ENCODE assay signal across 8 cellular contexts in genomic region chr20:45971425-45971674, GRCh38. TPM values are rescaled to one million over a fixed set of nuclear protein-coding genes. Genes with fewer than 3 reads are reported as not detected.
DNase-seq lines count a peak whose midpoint lies in the region; ATAC-seq and TF ChIP-seq lines count a peak whose summit lies in the region.

No MANE protein-coding gene starts in this region.

- H3K27me3 Mint-ChIP-seq in activated T-cell treated with anti-CD3 and anti-CD28 coated beads, Interleukin-2, amount 50 U/mL, for 24 hours: no peaks in the 10 kb centered on the region
- H3K27me3 Mint-ChIP-seq in activated naive CD8-positive, alpha-beta T cell: no peaks in the 10 kb centered on the region

- H3K4me3 Mint-ChIP-seq in activated T-cell treated with anti-CD3 and anti-CD28 coated beads, Interleukin-2, amount 50 U/mL, for 24 hours: peak overlapping the region; percentile 80
- peak overlapping the region; percentile 99 for H3K4me3 Mint-ChIP-seq in activated naive CD8-positive, alpha-beta T cell

- H3K4me1 Mint-ChIP-seq in activated T-cell treated with anti-CD3 and anti-CD28 coated beads, Interleukin-2, amount 50 U/mL, for 24 hours (ENCODE audit: low read depth): peaks cover 19% of the 10 kb centered on the region
- peaks cover 17% of the 10 kb centered on the region for H3K4me1 Mint-ChIP-seq in activated naive CD8-positive, alpha-beta T cell (ENCODE audit: low read depth)

- H3K27ac ChIP-seq in right lobe of liver (peak overlapping the region; percentile 98 to 99 (median 98)), upper lobe of right lung (peak overlapping the region; percentile 100)

- ATAC-seq in HG03196 (IDR thresholded peaks at IDR 0.05; ENCODE audit: unreplicated experiment) (peak; percentile 9), right lobe of liver (no peak), upper lobe of right lung (no peak), HG02678 (IDR thresholded peaks at IDR 0.05; ENCODE audit: unreplicated experiment) (no peak)

- no peaks in the 10 kb centered on the region for H3K9me3 Mint-ChIP-seq in activated T-cell treated with anti-CD3 and anti-CD28 coated beads, Interleukin-2, amount 50 U/mL, for 24 hours
- H3K9me3 Mint-ChIP-seq in activated naive CD8-positive, alpha-beta T cell (ENCODE audit: low read depth): no peaks in the 10 kb centered on the region

- H3K4me1 ChIP-seq in right lobe of liver (peaks cover 0 to 15% (median 3%) of the 10 kb centered on the region in 4 donors), upper lobe of right lung (peaks cover 16% of the 10 kb centered on the region)

- no peaks in the 10 kb centered on the region for H3K9me3 ChIP-seq in right lobe of liver
- H3K9me3 ChIP-seq in upper lobe of right lung: no peaks in the 10 kb centered on the region

- peak overlapping the region; percentile 100 for H3K27ac Mint-ChIP-seq in activated T-cell treated with anti-CD3 and anti-CD28 coated beads, Interleukin-2, amount 50 U/mL, for 24 hours
- peak overlapping the region; percentile 99 for H3K27ac Mint-ChIP-seq in activated naive CD8-positive, alpha-beta T cell

- TF ChIP-seq CTCF in right lobe of liver (IDR thresholded peaks at IDR 0.05): no peak
- no peak for TF ChIP-seq CTCF in upper lobe of right lung (IDR thresholded peaks at IDR 0.05)

- peak overlapping the region; percentile 78 to 97 (median 81) for H3K4me3 ChIP-seq in right lobe of liver
- peak overlapping the region; percentile 99 for H3K4me3 ChIP-seq in upper lobe of right lung

- TF ChIP-seq POLR2A in right lobe of liver (IDR thresholded peaks at IDR 0.05): no peak

- H3K27me3 ChIP-seq in right lobe of liver (no peaks in the 10 kb centered on the region), upper lobe of right lung (no peaks in the 10 kb centered on the region)

- WGBS in right lobe of liver (ENCODE audit: insufficient coverage, low coverage, low lambda C conversion rate, missing lambda C conversion rate): no CpG with 5 or more reads among the region's 14 CpGs

- intact Hi-C loops in right lobe of liver (cut with DNase I): no loop called here
- intact Hi-C loops in upper lobe of right lung (cut with DNase I): no loop called here

- DNase-seq in activated T-cell treated with anti-CD3 and anti-CD28 coated beads, Interleukin-2, amount 50 U/mL, for 24 hours: no peak
- DNase-seq in activated T-cell treated with anti-CD3 and anti-CD28 coated beads, Interleukin-2, amount 50 U/mL, for 48 hours: no peak
- no peak for DNase-seq in right lobe of liver
- DNase-seq in upper lobe of right lung: no peak
- DNase-seq in AG20443 (ENCODE audit: low spot score): no peak

- H3K36me3 ChIP-seq in right lobe of liver (peaks cover 0 to 31% (median 18%) of the 10 kb centered on the region in 4 donors), upper lobe of right lung (peaks cover 33% of the 10 kb centered on the region)

- H3K36me3 Mint-ChIP-seq in activated T-cell treated with anti-CD3 and anti-CD28 coated beads, Interleukin-2, amount 50 U/mL, for 24 hours (ENCODE audit: low read depth): peaks cover 51% of the 10 kb centered on the region
- H3K36me3 Mint-ChIP-seq in activated naive CD8-positive, alpha-beta T cell: peaks cover 3% of the 10 kb centered on the region

RNA-seq across cellular contexts. Expression of gene ZNF335, which starts 0.7 kb away (rescaled TPM):
- total RNA-seq in right lobe of liver: 1 to 10 TPM; 6.5 to 9.3 (median 7.8) TPM
- total RNA-seq in upper lobe of right lung: 19.1 TPM

RNA-seq across cellular contexts. Expression of gene PCIF1, which starts 36.9 kb away (rescaled TPM):
- total RNA-seq in right lobe of liver (10 to 100 TPM in 2 of 6 experiments, 1 to 10 TPM in 4; 7.8 to 12.1 (median 9.5) TPM), upper lobe of right lung (43.1 TPM)

RNA-seq across cellular contexts. Expression of gene MMP9, which starts 37.4 kb away (rescaled TPM):
- total RNA-seq in right lobe of liver (1 to 10 TPM in 4 of 6 experiments, under 1 TPM in 2; 0.61 to 2.4 (median 1.3) TPM), upper lobe of right lung (5.5 TPM)

RNA-seq across cellular contexts. Expression of gene SLC12A5, which starts 57.7 kb away (rescaled TPM):
- under 1 TPM in 3 of 6 experiments, not detected in 3; 0.32 to 0.91 (median 0.64) TPM for total RNA-seq in right lobe of liver
- total RNA-seq in upper lobe of right lung: 2.0 TPM

RNA-seq across cellular contexts. Expression of gene PLTP, which starts 59.4 kb away (rescaled TPM):
- total RNA-seq in right lobe of liver (10 to 100 TPM in 5 of 6 experiments, 1 to 10 TPM in 1; 9.6 to 70.2 (median 35.6) TPM), upper lobe of right lung (65.9 TPM)
